In genomic region chr17:27653572-27653971, GRCh38 we compare ENCODE assay signal across 16 cellular contexts. TPM values are rescaled to one million over a fixed set of nuclear protein-coding genes. Genes with fewer than 3 reads are reported as not detected.
DNase-seq lines count a peak whose midpoint lies in the region; ATAC-seq and TF ChIP-seq lines count a peak whose summit lies in the region.
"Had no signal": no experiment of that assay in that cellular context is flagged by ENCODE, and none has a peak within 500 bp of the region (broad histone marks: within the 10 kb centered on the region; RNA-seq: fewer than 3 reads in every experiment).

No MANE protein-coding gene starts in this region.

- POLR2A ChIA-PET in WTC11 (lab: Charles Lee), result no interaction called here

- CTCF ChIA-PET in WTC11 (lab: Charles Lee), result interaction anchor here (0.8 to 5.6 kb wide), 10 partner anchors 11 to 226 kb away, joined by 3 to 80 read pairs (median 16); no protein-coding TSS in a partner anchor

- H3K9ac ChIP-seq in BLaER1 treated with 17β-estradiol and CSF1 and Interleukin-3, amounts not matched to agents 10 nM and 100 nM, result no peak overlapping the region
- no peak overlapping the region for H3K9ac ChIP-seq in neuronal stem cell (ENCODE audit: low read depth, low read length, poor library complexity)

- no peak overlapping the region for H3K27ac ChIP-seq in BLaER1 treated with 17β-estradiol and CSF1 and Interleukin-3, amounts not matched to agents 10 nM and 100 nM
- no peak overlapping the region for H3K27ac ChIP-seq in neuronal stem cell (replicated peaks; ENCODE audit: low read length)

- no peak for TF ChIP-seq CTCF in WTC11 (IDR thresholded peaks at IDR 0.05)

- H2AFZ ChIP-seq in neuronal stem cell (ENCODE audit: low read length), result no peak overlapping the region

- H3K4me3 Mint-ChIP-seq in WTC11, result no peak overlapping the region
- H3K4me3 Mint-ChIP-seq: CD14-positive monocyte; CD4-positive, alpha-beta T cell; CD8-positive, alpha-beta memory T cell; HFFc6 had no signal

- H3K27ac Mint-ChIP-seq in WTC11, result no peak overlapping the region
- H3K27ac Mint-ChIP-seq: CD14-positive monocyte; CD4-positive, alpha-beta T cell; CD8-positive, alpha-beta memory T cell; HFFc6 had no signal

- no peak overlapping the region for H2AK5ac ChIP-seq in neuronal stem cell (ENCODE audit: low read depth, low read length)

- H2BK120ac ChIP-seq in neuronal stem cell (ENCODE audit: low read depth, low read length), result no peak overlapping the region

- no peak overlapping the region for H4K91ac ChIP-seq in neuronal stem cell (ENCODE audit: low read depth, low read length, poor library complexity)

- DNase-seq in Jurkat, Clone E6-1 (ENCODE audit: low read depth, low spot score), result peak; percentile 42
- DNase-seq in neuronal stem cell (ENCODE audit: low spot score), result no peak
- DNase-seq in GM19238 (ENCODE audit: insufficient read length, low spot score), result no peak
- no peak for DNase-seq in WTC11 (ENCODE audit: low spot score)
- no peak for DNase-seq in kidney tubule cell (ENCODE audit: low spot score)
- DNase-seq: CD4-positive, alpha-beta T cell; CD8-positive, alpha-beta memory T cell; DMS 273 treated with DMSO at 0.1 percent for 48 hours; DMS79; GF-D8; GOT3; HFFc6 had no signal

- H2BK15ac ChIP-seq in neuronal stem cell (ENCODE audit: low read length), result no peak overlapping the region

- H4K20me1 ChIP-seq in BLaER1 treated with 17β-estradiol and CSF1 and Interleukin-3, amounts not matched to agents 10 nM and 100 nM, result peaks cover 0 to 19% (median 0%) of the 10 kb centered on the region in 11 experiments; a peak in 3 of 22 replicates

- no peak overlapping the region for H2BK12ac ChIP-seq in neuronal stem cell (ENCODE audit: low read length)

- peaks cover 0 to 5% (median 0%) of the 10 kb centered on the region in 11 experiments; a peak in 2 of 22 replicates for H3K36me3 ChIP-seq in BLaER1 treated with 17β-estradiol and CSF1 and Interleukin-3, amounts not matched to agents 10 nM and 100 nM
- H3K36me3 ChIP-seq in neuronal stem cell (replicated peaks in 1 of 2; ENCODE audit: control insufficient read depth in 2 of 2, insufficient read depth in 2 of 2, low read length in 2 of 2), result no peaks in the 10 kb centered on the region
- H3K36me3 ChIP-seq: HAP-1 had no signal

- no peak overlapping the region for H3K18ac ChIP-seq in neuronal stem cell (ENCODE audit: low read length)

- H2BK5ac ChIP-seq in neuronal stem cell (ENCODE audit: low read length), result no peak overlapping the region

- no peak overlapping the region for H3K23ac ChIP-seq in neuronal stem cell (ENCODE audit: low read depth, low read length, poor library complexity)

- peak overlapping the region in 6 of 11 experiments; percentile 22 to 71 (median 42); a peak in 10 of 22 replicates for H3K4me2 ChIP-seq in BLaER1 treated with 17β-estradiol and CSF1 and Interleukin-3, amounts not matched to agents 10 nM and 100 nM
- no peak overlapping the region for H3K4me2 ChIP-seq in neuronal stem cell (ENCODE audit: insufficient read depth, low read length, poor library complexity, severe bottlenecking)

- no peaks in the 10 kb centered on the region for H3K27me3 ChIP-seq in BLaER1 treated with 17β-estradiol and CSF1 and Interleukin-3, amounts not matched to agents 10 nM and 100 nM
- H3K27me3 ChIP-seq in neuronal stem cell (ENCODE audit: control insufficient read depth in 3 of 3, insufficient read depth in 3 of 3, low read depth in 1 of 3, low read length in 3 of 3), result peaks cover 0 to 3% (median 0%) of the 10 kb centered on the region in 3 experiments

- H3K4ac ChIP-seq in neuronal stem cell (ENCODE audit: low read length), result no peak overlapping the region

- H3K9me3 ChIP-seq in BLaER1 treated with 17β-estradiol and CSF1 and Interleukin-3, amounts not matched to agents 10 nM and 100 nM (replicated peaks in 1 of 11), result no peaks in the 10 kb centered on the region
- H3K9me3 ChIP-seq in neuronal stem cell (replicated peaks in 1 of 2; ENCODE audit: control insufficient read depth in 2 of 2, insufficient read depth in 1 of 2, low read depth in 1 of 2, low read length in 2 of 2), result no peaks in the 10 kb centered on the region
- H3K9me3 ChIP-seq: HAP-1 had no signal

- H3K4me3 ChIP-seq in BLaER1 treated with 17β-estradiol and CSF1 and Interleukin-3, amounts not matched to agents 10 nM and 100 nM, result no peak overlapping the region
- no peak overlapping the region for H3K4me3 ChIP-seq in Jurkat, Clone E6-1 (ENCODE audit: low read length)
- no peak overlapping the region for H3K4me3 ChIP-seq in neuronal stem cell (ENCODE audit: low read length in 2 of 2)
- H3K4me3 ChIP-seq: HAP-1 had no signal

- H3K4me1 Mint-ChIP-seq in WTC11, result peaks cover 19% of the 10 kb centered on the region
- H3K4me1 Mint-ChIP-seq: CD14-positive monocyte had no signal

- no peaks in the 10 kb centered on the region; the same call in 1 of the 2 replicates for H3K27me3 Mint-ChIP-seq in WTC11 (ENCODE audit: low read depth)

- H3K9me3 Mint-ChIP-seq in WTC11, result no peaks in the 10 kb centered on the region
- H3K9me3 Mint-ChIP-seq: CD14-positive monocyte; CD4-positive, alpha-beta T cell; CD8-positive, alpha-beta memory T cell; HFFc6 had no signal

- no peak overlapping the region for H3K14ac ChIP-seq in neuronal stem cell (ENCODE audit: low read length)

- H3K79me1 ChIP-seq in neuronal stem cell (ENCODE audit: low read depth, low read length), result no peaks in the 10 kb centered on the region

- WGBS in neuronal stem cell (ENCODE audit: extremely low coverage in 2 of 2, insufficient read length in 2 of 2, insufficient replicate concordance in 1 of 2), 2 donors, result no CpG with 5 or more reads among the region's 7 CpGs

- peaks cover 0 to 39% (median 32%) of the 10 kb centered on the region in 10 experiments; a peak in 14 of 20 replicates for H3K4me1 ChIP-seq in BLaER1 treated with 17β-estradiol and CSF1 and Interleukin-3, amounts not matched to agents 10 nM and 100 nM
- H3K4me1 ChIP-seq in neuronal stem cell (ENCODE audit: control insufficient read depth in 2 of 2, insufficient read depth in 1 of 2, low read depth in 1 of 2, low read length in 2 of 2), result peaks cover 0 to 4% of the 10 kb centered on the region in 2 donors
- H3K4me1 ChIP-seq: HAP-1 had no signal

- no peak for ATAC-seq in WTC11

- H4K8ac ChIP-seq in neuronal stem cell (ENCODE audit: low read depth, low read length), result peak overlapping the region; percentile 6

- H3K36me3 Mint-ChIP-seq in WTC11, result no peaks in the 10 kb centered on the region

TF ChIP-seq in WTC11, 78 proteins besides CTCF, POLR2A, EP300 and RAD21:
- TF ChIP-seq GRHL2 (CRISPR knock-in tag; IDR thresholded peaks at IDR 0.05; ENCODE audit: insufficient replicate concordance, severe bottlenecking) (no peak), CDX4 (CRISPR knock-in tag; IDR thresholded peaks at IDR 0.05; ENCODE audit: borderline replicate concordance) (no peak), ESRRA (CRISPR knock-in tag; IDR thresholded peaks at IDR 0.05; ENCODE audit: borderline replicate concordance) (no peak), ZNF121 (CRISPR knock-in tag; IDR thresholded peaks at IDR 0.05) (no peak), ZNF532 (CRISPR knock-in tag; IDR thresholded peaks at IDR 0.05; ENCODE audit: borderline replicate concordance) (no peak), CREB1 (CRISPR knock-in tag; IDR thresholded peaks at IDR 0.05) (no peak), USF1 (CRISPR knock-in tag; IDR thresholded peaks at IDR 0.05) (no peak)

RNA-seq across cellular contexts. Expression of gene LGALS9, which starts 22.6 kb away (rescaled TPM):
- 22.1 TPM for polyA plus RNA-seq in Jurkat, Clone E6-1 (2012; ENCODE audit: insufficient read depth, insufficient read length)
- 1.3 TPM for polyA plus RNA-seq in neuronal stem cell (2013, experiment 1 of 2)
- 1.8 TPM for polyA plus RNA-seq in neuronal stem cell (2013, experiment 2 of 2)
- total RNA-seq in WTC11 (2021), result 3.3 to 5.7 TPM (median 3.7 TPM) in 3 replicates
- total RNA-seq: G401 had no signal
